ENCODE assay signal across 8 cellular contexts in the genomic region with DNA sequence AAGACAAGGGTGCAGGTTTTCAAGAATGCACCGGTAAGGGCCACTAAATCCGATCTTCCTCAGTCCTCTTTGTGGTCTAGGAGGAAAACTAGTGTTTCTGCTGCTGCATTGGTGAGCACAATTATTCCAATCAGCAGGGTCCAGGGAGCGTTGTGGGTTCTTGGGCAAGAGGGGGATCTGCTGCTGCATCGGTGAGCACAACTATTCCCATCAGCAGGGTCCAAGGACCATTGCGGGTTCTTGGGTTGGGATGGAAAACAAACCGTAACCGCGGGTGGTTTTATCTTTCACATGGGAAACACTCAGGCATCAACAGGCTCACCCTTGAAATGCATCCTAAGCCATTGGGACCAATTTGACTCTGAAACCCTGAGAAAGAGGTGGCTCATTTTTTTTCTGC. TPM values are rescaled to one million over a fixed set of nuclear protein-coding genes. Genes with fewer than 3 reads are reported as not detected.
"Had no signal": no experiment of that assay in that cellular context is flagged by ENCODE, and none has a peak within 500 bp of the region (broad histone marks: within the 10 kb centered on the region; RNA-seq: fewer than 3 reads in every experiment).

No MANE protein-coding gene starts in this region.

- FAIRE-seq: G401.6, GM12878, GM12891, GM12892, GM18507 had no signal

- DNase-seq: GDM1, GF-D8 had no signal

- ATAC-seq: GM12878 had no signal

- H3K4me3 ChIP-seq: GM12878 had no signal

RNA-seq across cellular contexts. Expression of gene PCP4L1, which starts 7.0 kb away (rescaled TPM):
- total RNA-seq: G401 had no signal

RNA-seq across cellular contexts. Expression of gene NR1I3, which starts 13.6 kb away (rescaled TPM):
- total RNA-seq: G401, GM12878 had no signal

RNA-seq across cellular contexts. Expression of gene APOA2, which starts 28.2 kb away (rescaled TPM):
- total RNA-seq: G401 had no signal
- polyA plus RNA-seq: GM12878 had no signal

RNA-seq across cellular contexts. Expression of gene FCER1G, which starts 36.5 kb away (rescaled TPM):
- total RNA-seq: G401 had no signal
